Comparison of ENCODE assay signal across 24 cellular contexts in genomic region chr18:25019946-25020345, GRCh38.
"Had no signal": no experiment of that assay in that cellular context is flagged by ENCODE, and none has a peak within 500 bp of the region (broad histone marks: within the 10 kb centered on the region; RNA-seq: fewer than 3 reads in every experiment).

No MANE protein-coding gene starts in this region.

- H3K9me3 ChIP-seq: mucosa of descending colon, pancreas, prostate gland, right lobe of liver, suprapubic skin, thoracic aorta, tibial artery, upper lobe of right lung had no signal

- H3K4me3 ChIP-seq: left lung, lung, mucosa of descending colon, pancreas, prostate gland, right lobe of liver, skin epidermis, stomach, suprapubic skin, thoracic aorta, tibial artery, upper lobe of right lung had no signal

- H3K36me3 ChIP-seq: left lung, pancreas, prostate gland, right lobe of liver, stomach, suprapubic skin, thoracic aorta, tibial artery, upper lobe of right lung had no signal

- H3K4me1 ChIP-seq: left lung, pancreas, prostate gland, right lobe of liver, stomach, suprapubic skin, tibial artery, upper lobe of right lung had no signal

- DNase-seq: immature natural killer cell; kidney; left colon; left lung; mucosa of descending colon; naive thymus-derived CD8-positive, alpha-beta T cell; pancreas; posterior cingulate gyrus; right lobe of liver; stimulated activated CD4-positive, alpha-beta T cell treated with anti-CD3 and anti-CD28 coated beads, Interleukin-12 subunit alpha, Interleukin-12 subunit beta, amount 100 ng/mL, for 4 hours; stimulated activated CD4-positive, alpha-beta T cell treated with anti-CD3 and anti-CD28 coated beads, Interleukin-15, amount 100 ng/mL, for 24 hours; stimulated activated CD4-positive, alpha-beta T cell treated with anti-CD3 and anti-CD28 coated beads, Interleukin-2, amount 100 ng/mL, for 24 hours; stimulated activated CD4-positive, alpha-beta T cell treated with anti-CD3 and anti-CD28 coated beads, Interleukin-4, amount 100 ng/mL, for 1 hour; stimulated activated naive B cell treated with anti-CD40 and anti-IgM and Interleukin-4, amounts not matched to agents 10 μg/mL and 1 μg/mL and 100 μg/mL, for 72 hours; stimulated activated naive CD8-positive, alpha-beta T cell treated with anti-CD3 and anti-CD28 coated beads, Interleukin-15, Interleukin-2, amounts not matched to agents 100 U/mL and 50 U/mL, for 24 hours; stomach; tibial artery; trophoblast cell; upper lobe of right lung had no signal

- H3K27me3 ChIP-seq: left lung, pancreas, right lobe of liver, stomach, suprapubic skin, upper lobe of right lung had no signal

- ATAC-seq: left colon; left lung; mucosa of descending colon; naive thymus-derived CD8-positive, alpha-beta T cell; pancreas; right lobe of liver; stimulated activated naive B cell treated with anti-CD40 and anti-IgM and Interleukin-4, amounts not matched to agents 10 μg/mL and 1 μg/mL and 100 μg/mL, for 72 hours; stimulated activated naive CD8-positive, alpha-beta T cell treated with anti-CD3 and anti-CD28 coated beads, Interleukin-15, Interleukin-2, amounts not matched to agents 100 U/mL and 50 U/mL, for 24 hours; upper lobe of right lung had no signal

- H3K27ac ChIP-seq: left lung, pancreas, prostate gland, right lobe of liver, skin epidermis, stomach, suprapubic skin, thoracic aorta, tibial artery, upper lobe of right lung had no signal
